8 cellular contexts compared by ENCODE assay signal in the genomic region with DNA sequence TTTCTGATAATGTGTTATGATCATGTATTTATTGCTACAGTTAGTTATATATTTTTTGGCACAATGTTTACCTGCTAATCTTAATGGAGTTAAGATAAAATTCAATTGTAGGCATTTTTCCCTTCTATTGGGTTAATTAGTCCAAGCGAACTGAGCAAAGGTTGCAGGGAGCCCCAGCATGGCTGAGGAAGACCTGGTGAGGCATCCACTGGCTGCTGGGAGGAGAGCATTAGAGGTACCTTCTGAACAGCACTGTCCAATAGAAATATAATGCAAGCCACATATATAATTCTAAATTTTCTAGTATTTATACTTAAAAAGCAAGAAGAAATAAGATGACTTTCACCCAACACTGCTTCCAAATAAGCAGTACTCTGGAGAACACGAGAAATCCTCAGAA. TPM values are rescaled to one million over a fixed set of nuclear protein-coding genes. Genes with fewer than 3 reads are reported as not detected.
DNase-seq lines count a peak whose midpoint lies in the region; ATAC-seq, FAIRE-seq and TF ChIP-seq lines count a peak whose summit lies in the region.

No MANE protein-coding gene starts in this region.

- H3K27ac ChIP-seq in H1 (ENCODE audit: low read depth, low read length) (0 out of 2 replicates have a peak overlapping the region, but pooled peaks have one; percentile 66), ovary (peak overlapping the region in 1 of 2 donors; percentile 66)

- TF ChIP-seq POLR2A in H1 (IDR thresholded peaks at IDR 0.05; ENCODE audit: control extremely low read depth in 1 of 2, low read depth in 2 of 2, low read length in 2 of 2) = no peak
- TF ChIP-seq POLR2A in ovary (IDR thresholded peaks at IDR 0.05) = no peak

- no peak overlapping the region for H3K14ac ChIP-seq in H1 (ENCODE audit: insufficient read length)

- H3K9ac ChIP-seq in H1 (replicated peaks in 1 of 4; ENCODE audit: extremely low read depth in 1 of 4, low read depth in 3 of 4, low read length in 3 of 4) = peak overlapping the region in 2 of 4 experiments; percentile 74 to 75; a peak in 3 of 7 replicates

- TF ChIP-seq RAD21 in H1 (IDR thresholded peaks at IDR 0.05 in 1 of 2, conservative IDR thresholded peaks at IDR 0.05 in 1 of 2; ENCODE audit: low read depth in 2 of 2, low read length in 2 of 2) = no peak

- no peak overlapping the region for H3K56ac ChIP-seq in H1 (replicated peaks; ENCODE audit: insufficient read length, low read depth, low read length)

- TF ChIP-seq EP300 in H1 (IDR thresholded peaks at IDR 0.05; ENCODE audit: borderline replicate concordance in 1 of 2, low read depth in 2 of 2, low read length in 2 of 2) (no peak), ovary (IDR thresholded peaks at IDR 0.05) (no peak)

- H4K8ac ChIP-seq in H1 (ENCODE audit: extremely low read depth, insufficient read depth, low read length) = no peak overlapping the region

- H3K9me3 ChIP-seq in H1 (ENCODE audit: insufficient read depth in 2 of 2, low read depth in 1 of 2, low read length in 1 of 2) = no peaks in the 10 kb centered on the region
- no peaks in the 10 kb centered on the region for H3K9me3 ChIP-seq in ovary

- DNase-seq in LNCaP clone FGC (ENCODE audit: low read depth) (no peak), H1 (ENCODE audit: low read depth in 1 of 2, low spot score in 2 of 2) (no peak), ovary (no peak), DMS153 (lab: John Stamatoyannopoulos, UW) (no peak), SW480 (ENCODE audit: low spot score) (no peak)
- DNase-seq in stimulated activated CD8-positive, alpha-beta memory T cell treated with anti-CD3 and anti-CD28 coated beads, Interleukin-4, amount 100 ng/mL, for 48 hours = no peak

- H2BK12ac ChIP-seq in H1 (ENCODE audit: low read depth, low read length) = no peak overlapping the region

- peaks cover 0 to under 1% (median 0%) of the 10 kb centered on the region in 4 experiments; a peak in 1 of 8 replicates for H3K36me3 ChIP-seq in H1 (ENCODE audit: control insufficient read depth in 2 of 4, insufficient read depth in 4 of 4, low read length in 3 of 4)
- no peaks in the 10 kb centered on the region for H3K36me3 ChIP-seq in ovary

- TF ChIP-seq CTCF in LNCaP clone FGC (IDR thresholded peaks at IDR 0.05; ENCODE audit: control insufficient read depth, extremely low read depth, insufficient read depth) (no peak), H1 (IDR thresholded peaks at IDR 0.05; ENCODE audit: control extremely low read depth in 1 of 3, insufficient read depth in 1 of 3, low read depth in 1 of 3, low read length in 3 of 3) (no peak), ovary (IDR thresholded peaks at IDR 0.05) (no peak)

- no peak overlapping the region for H3K4ac ChIP-seq in H1 (replicated peaks; ENCODE audit: insufficient read length, low read depth, low read length)

- no peak for FAIRE-seq in H1 (lab: Jason Lieb, UNC)

- 0 out of 2 replicates have a peak, but pooled peaks cover 4% of the 10 kb centered on the region for H3K23me2 ChIP-seq in H1 (ENCODE audit: low read depth, low read length)

- H2BK120ac ChIP-seq in H1 (replicated peaks; ENCODE audit: low read depth, low read length) = no peak overlapping the region

- peak overlapping the region; percentile 68 for H3K4me3 ChIP-seq in LNCaP clone FGC (ENCODE audit: low read depth, low read length)
- H3K4me3 ChIP-seq in H1 (ENCODE audit: extremely low read depth in 1 of 4, insufficient read depth in 2 of 4, low read depth in 3 of 4, low read length in 4 of 4) = peak overlapping the region; percentile 58 to 88 (median 70); a peak in 6 of 8 replicates
- peak overlapping the region; percentile 64 for H3K4me3 ChIP-seq in ovary

- no peak overlapping the region for H3K18ac ChIP-seq in H1 (ENCODE audit: extremely low read depth, low read length)

- H4K20me1 ChIP-seq in H1 (replicated peaks in 1 of 2; ENCODE audit: control insufficient read depth in 1 of 2, insufficient read depth in 2 of 2, low read length in 2 of 2) = no peaks in the 10 kb centered on the region

- peak overlapping the region; percentile 76 to 89 for H3K4me2 ChIP-seq in H1 (ENCODE audit: insufficient read depth in 1 of 2, low read depth in 2 of 2, low read length in 2 of 2)

- POLR2A ChIA-PET in H1 (lab: Charles Lee; ENCODE audit: partially characterized antibody) = interaction anchor here (0.8 to 6.3 kb wide), 11 partner anchors 8 to 163 kb away, joined by 3 to 105 read pairs (median 6); a partner anchor contains a TSS

- H4K91ac ChIP-seq in H1 (replicated peaks; ENCODE audit: insufficient read length, low read length) = no peak overlapping the region

- H4K5ac ChIP-seq in H1 (ENCODE audit: insufficient read length, low read depth, low read length) = no peak overlapping the region

- H2BK20ac ChIP-seq in H1 (ENCODE audit: low read length) = no peak overlapping the region

- WGBS in H1 (ENCODE audit: extremely low coverage in 1 of 2, insufficient coverage in 1 of 2, insufficient read length in 1 of 2, insufficient replicate concordance in 2 of 2, low coverage in 1 of 2, low lambda C conversion rate in 2 of 2, missing lambda C conversion rate in 1 of 2), 2 experiments = 72% methylated on average over 2 of the region's 2 CpGs; no CpG with 5 or more reads in 1 of the 2 experiments
- 16 to 22% (median 22%) methylated on average over 2 of the region's 2 CpGs for WGBS in ovary, 3 donors

- H2AK5ac ChIP-seq in H1 (ENCODE audit: low read depth, low read length) = no peak overlapping the region

- H3K4me1 ChIP-seq in H1 (replicated peaks in 1 of 4; ENCODE audit: control insufficient read depth in 3 of 4, insufficient read depth in 4 of 4, low read length in 3 of 4) (peaks cover 0 to 8% (median 0%) of the 10 kb centered on the region in 4 experiments; a peak in 4 of 7 replicates), ovary (ENCODE audit: insufficient read depth) (peaks cover 1% of the 10 kb centered on the region)

- H2BK15ac ChIP-seq in H1 (ENCODE audit: low read length) = no peak overlapping the region

- H3K27me3 ChIP-seq in H1 (replicated peaks in 1 of 4; ENCODE audit: control insufficient read depth in 3 of 4, extremely low read depth in 1 of 4, insufficient read depth in 3 of 4, low read length in 3 of 4) (no peaks in the 10 kb centered on the region), ovary (no peaks in the 10 kb centered on the region)

- no peak overlapping the region for H3K23ac ChIP-seq in H1 (ENCODE audit: insufficient read length)

- CTCF ChIA-PET in H1 (lab: Charles Lee; ENCODE audit: partially characterized antibody) = interaction anchor here (0.9 to 1.5 kb wide), 2 partner anchors 9 to 12 kb away, joined by 3 to 4 read pairs; no protein-coding TSS in a partner anchor

- ATAC-seq in GM18873 (IDR thresholded peaks at IDR 0.05; ENCODE audit: low FRiP score, unreplicated experiment) = peak; percentile 3
- no peak for ATAC-seq in GM18519 (IDR thresholded peaks at IDR 0.05; ENCODE audit: low FRiP score, unreplicated experiment)

- H2BK5ac ChIP-seq in H1 (ENCODE audit: low read depth, low read length) = no peak overlapping the region

- no peaks in the 10 kb centered on the region for H3K79me1 ChIP-seq in H1 (ENCODE audit: low read depth, low read length)

- intact Hi-C loops in ovary (cut with DNase I) = no loop called here

- H3K79me2 ChIP-seq in H1 (ENCODE audit: control insufficient read depth in 1 of 2, insufficient read depth in 2 of 2, low read length in 2 of 2) = peaks cover 0 to 6% of the 10 kb centered on the region in 2 experiments; a peak in 1 of 4 replicates

- peak overlapping the region; percentile 88; the same call in 1 of the 2 replicates for H2AFZ ChIP-seq in H1 (ENCODE audit: low read length)

RNA-seq across cellular contexts. Expression of a gene that starts 0.7 kb away (rescaled TPM):
- 33.7 and 36.2 TPM in 2 replicates for total RNA-seq in H1 (2021; fragmentation: NEBNext Ultra II Directional; extraction: Animal tissue kit (Norgen Biotek cat#: 25700))
- polyA plus RNA-seq in H1 (2011; rRNA removed) = 24.8 and 58.7 TPM in 2 replicates
- polyA plus RNA-seq in H1 (2011; cell fraction: cytosol; rRNA removed) = 37.2 TPM
- 7.4 TPM for polyA plus RNA-seq in H1 (2011; cell fraction: nucleus; rRNA removed)
- 33.1 to 60.1 TPM (median 40.5 TPM) in 4 replicates for polyA plus RNA-seq in H1 (2012, experiment 1 of 2)
- 29.6 TPM for polyA plus RNA-seq in H1 (2012, experiment 2 of 2)
- 62.5 TPM for polyA plus RNA-seq in H1 (2013, experiment 1 of 2)
- 65.6 TPM for polyA plus RNA-seq in H1 (2013, experiment 2 of 2)
- polyA minus RNA-seq in H1 (2011; rRNA and poly(A)+ RNA removed) = 18.7 and 20.1 TPM in 2 replicates
- polyA minus RNA-seq in H1 (2011; cell fraction: cytosol; rRNA and poly(A)+ RNA removed) = 7.6 TPM
- polyA minus RNA-seq in H1 (2011; cell fraction: nucleus; rRNA and poly(A)+ RNA removed) = 14.6 TPM
- total RNA-seq in ovary = 10 to 100 TPM; 16.9 to 26.3 (median 21.3) TPM
- polyA plus RNA-seq in ovary = 10 to 100 TPM; 27.1 to 31.5 TPM

RNA-seq across cellular contexts. Expression of a gene that starts 17.9 kb away (rescaled TPM):
- total RNA-seq in H1 (2021; fragmentation: NEBNext Ultra II Directional; extraction: Animal tissue kit (Norgen Biotek cat#: 25700)) = 44.2 and 44.9 TPM in 2 replicates
- polyA plus RNA-seq in H1 (2011; rRNA removed) (15.4 and 26.5 TPM in 2 replicates), ovary (10 to 100 TPM; 36.4 to 53.6 TPM)
- 39.2 TPM for polyA plus RNA-seq in H1 (2011; cell fraction: cytosol; rRNA removed)
- 66.3 TPM for polyA plus RNA-seq in H1 (2011; cell fraction: nucleus; rRNA removed)
- 30.5 to 34.8 TPM (median 32.2 TPM) in 4 replicates for polyA plus RNA-seq in H1 (2012, experiment 1 of 2)
- polyA plus RNA-seq in H1 (2012, experiment 2 of 2) = 8.5 TPM
- 36.2 TPM for polyA plus RNA-seq in H1 (2013, experiment 1 of 2)
- 30.6 TPM for polyA plus RNA-seq in H1 (2013, experiment 2 of 2)
- polyA minus RNA-seq in H1 (2011; rRNA and poly(A)+ RNA removed) = 27.5 and 30.2 TPM in 2 replicates
- polyA minus RNA-seq in H1 (2011; cell fraction: cytosol; rRNA and poly(A)+ RNA removed) = 27.7 TPM
- 64.7 TPM for polyA minus RNA-seq in H1 (2011; cell fraction: nucleus; rRNA and poly(A)+ RNA removed)
- 10 to 100 TPM; 44.7 to 80.8 (median 55.7) TPM for total RNA-seq in ovary

RNA-seq across cellular contexts. Expression of a gene that starts 18.7 kb away (rescaled TPM):
- 82.8 and 85.6 TPM in 2 replicates for total RNA-seq in H1 (2021; fragmentation: NEBNext Ultra II Directional; extraction: Animal tissue kit (Norgen Biotek cat#: 25700))
- polyA plus RNA-seq in H1 (2011; rRNA removed) (58.5 and 101 TPM in 2 replicates), ovary (10 to 100 TPM; 34.8 to 53.7 TPM)
- polyA plus RNA-seq in H1 (2011; cell fraction: cytosol; rRNA removed) = 66.5 TPM
- polyA plus RNA-seq in H1 (2011; cell fraction: nucleus; rRNA removed) = 20.3 TPM
- 55.7 to 104 TPM (median 64.7 TPM) in 4 replicates for polyA plus RNA-seq in H1 (2012, experiment 1 of 2)
- 44.4 TPM for polyA plus RNA-seq in H1 (2012, experiment 2 of 2)
- 76.0 TPM for polyA plus RNA-seq in H1 (2013, experiment 1 of 2)
- 70.2 TPM for polyA plus RNA-seq in H1 (2013, experiment 2 of 2)
- polyA minus RNA-seq in H1 (2011; rRNA and poly(A)+ RNA removed) = 26.3 and 30.6 TPM in 2 replicates
- 14.1 TPM for polyA minus RNA-seq in H1 (2011; cell fraction: cytosol; rRNA and poly(A)+ RNA removed)
- 37.1 TPM for polyA minus RNA-seq in H1 (2011; cell fraction: nucleus; rRNA and poly(A)+ RNA removed)
- total RNA-seq in ovary = 10 to 100 TPM; 29.5 to 54.0 (median 42.8) TPM

RNA-seq across cellular contexts. Expression of a gene that starts 19.9 kb away (rescaled TPM):
- total RNA-seq in H1 (2021; fragmentation: NEBNext Ultra II Directional; extraction: Animal tissue kit (Norgen Biotek cat#: 25700)) = 14.3 and 17.0 TPM in 2 replicates
- polyA plus RNA-seq in H1 (2011; rRNA removed) = 1.7 and 2.2 TPM in 2 replicates
- polyA plus RNA-seq in H1 (2011; cell fraction: cytosol; rRNA removed) = 2.6 TPM
- 4.4 TPM for polyA plus RNA-seq in H1 (2011; cell fraction: nucleus; rRNA removed)
- polyA plus RNA-seq in H1 (2012, experiment 1 of 2) = 3.1 to 7.0 TPM (median 4.1 TPM) in 4 replicates
- polyA plus RNA-seq in H1 (2012, experiment 2 of 2) = 1.2 TPM
- polyA plus RNA-seq in H1 (2013, experiment 1 of 2) = 5.3 TPM
- 4.6 TPM for polyA plus RNA-seq in H1 (2013, experiment 2 of 2)
- polyA minus RNA-seq in H1 (2011; rRNA and poly(A)+ RNA removed) = 20.6 and 22.5 TPM in 2 replicates
- polyA minus RNA-seq in H1 (2011; cell fraction: cytosol; rRNA and poly(A)+ RNA removed) = 5.7 TPM
- 70.0 TPM for polyA minus RNA-seq in H1 (2011; cell fraction: nucleus; rRNA and poly(A)+ RNA removed)
- total RNA-seq in ovary = 10 to 100 TPM in 6 of 7 donors, 1 to 10 TPM in 1; 9.9 to 20.7 (median 13.6) TPM
- 1 to 10 TPM; 2.5 to 9.2 TPM for polyA plus RNA-seq in ovary

RNA-seq across cellular contexts. Expression of a gene that starts 38.9 kb away (rescaled TPM):
- not detected in 2 replicates for total RNA-seq in H1 (2021; fragmentation: NEBNext Ultra II Directional; extraction: Animal tissue kit (Norgen Biotek cat#: 25700))
- polyA plus RNA-seq in H1 (2011; rRNA removed) (not detected in 2 replicates), ovary (1 to 10 TPM; 2.8 to 3.2 TPM)
- polyA plus RNA-seq in H1 (2011; cell fraction: cytosol; rRNA removed) = not detected
- polyA plus RNA-seq in H1 (2011; cell fraction: nucleus; rRNA removed) = not detected
- not detected in 4 replicates for polyA plus RNA-seq in H1 (2012, experiment 1 of 2)
- not detected for polyA plus RNA-seq in H1 (2012, experiment 2 of 2)
- not detected for polyA plus RNA-seq in H1 (2013, experiment 1 of 2)
- polyA plus RNA-seq in H1 (2013, experiment 2 of 2) = 0.06 TPM
- not detected in 2 replicates for polyA minus RNA-seq in H1 (2011; rRNA and poly(A)+ RNA removed)
- polyA minus RNA-seq in H1 (2011; cell fraction: cytosol; rRNA and poly(A)+ RNA removed) = not detected
- polyA minus RNA-seq in H1 (2011; cell fraction: nucleus; rRNA and poly(A)+ RNA removed) = not detected
- total RNA-seq in ovary = 1 to 10 TPM; 3.2 to 5.9 (median 5.3) TPM
